ENCODE assay signal across 20 cellular contexts in genomic region chr12:93402333-93403311, GRCh38. TPM values are rescaled to one million over a fixed set of nuclear protein-coding genes. Genes with fewer than 3 reads are reported as not detected.
DNase-seq lines count a peak whose midpoint lies in the region; ATAC-seq, FAIRE-seq and TF ChIP-seq lines count a peak whose summit lies in the region.
"Had no signal": no experiment of that assay in that cellular context is flagged by ENCODE, and none has a peak within 500 bp of the region (broad histone marks: within the 10 kb centered on the region; RNA-seq: fewer than 3 reads in every experiment).

No MANE protein-coding gene starts in this region.

- no peaks in the 10 kb centered on the region for H4K20me1 ChIP-seq in HepG2 (ENCODE audit: insufficient read depth, low read length)
- no peaks in the 10 kb centered on the region; the same call in 1 of the 2 replicates for H4K20me1 ChIP-seq in K562 (replicated peaks; ENCODE audit: control insufficient read depth, insufficient read depth, low read length)

- peaks cover 11% of the 10 kb centered on the region for H3K4me1 ChIP-seq in HepG2 (ENCODE audit: insufficient read depth, low read length)
- peaks cover 0 to 18% (median 7%) of the 10 kb centered on the region in 4 donors for H3K4me1 ChIP-seq in right lobe of liver
- H3K4me1 ChIP-seq in K562 (replicated peaks in 1 of 2; ENCODE audit: control insufficient read depth in 2 of 2, insufficient read depth in 2 of 2, low read length in 2 of 2) = no peaks in the 10 kb centered on the region; a peak in 2 of 5 replicates
- peaks cover 0 to 8% of the 10 kb centered on the region in 2 donors for H3K4me1 ChIP-seq in kidney (ENCODE audit: control insufficient read depth in 1 of 2, insufficient read depth in 1 of 2, low read depth in 1 of 2, low read length in 2 of 2)
- H3K4me1 ChIP-seq: SJSA1 had no signal

- ATAC-seq in HepG2 (no peak), right lobe of liver (no peak), K562 (peak; percentile 2; the same call in 2 of the 3 replicates)
- ATAC-seq: sciatic nerve had no signal

- FAIRE-seq in HepG2 (lab: Jason Lieb, UNC) (no peak), K562 (lab: Jason Lieb, UNC) (no peak), kidney (lab: Jason Lieb, UNC) (no peak)
- FAIRE-seq: RCC 7860 had no signal

- DNase-seq in DMS79 treated with DMSO at 0.1 percent for 48 hours (lab: John Stamatoyannopoulos, UW) (peak; percentile 26), DMS79 (lab: John Stamatoyannopoulos, UW) (no peak), HepG2 (ENCODE audit: low spot score) (no peak), right lobe of liver (no peak), K562 (ENCODE audit: extremely low read depth in 1 of 4, low spot score in 3 of 4) (no peak), substantia nigra (lab: John Stamatoyannopoulos, UW) (no peak), kidney (no peak)
- peak; percentile 22 for DNase-seq in stimulated activated CD4-positive, alpha-beta T cell treated with anti-CD3 and anti-CD28 coated beads, Interleukin-4, amount 100 ng/mL, for 1 hour
- DNase-seq: COR-L47; effector memory CD4-positive, alpha-beta T cell; mammary epithelial cell; NCI-H1092 treated with DMSO at 0.1 percent for 48 hours; NCI-H2081; NCI-H510A; ovary; WERI-Rb-1 had no signal

- TF ChIP-seq CTCF in HepG2 (CRISPR knock-in tag; IDR thresholded peaks at IDR 0.05) = no peak
- no peak for TF ChIP-seq CTCF in right lobe of liver (IDR thresholded peaks at IDR 0.05)
- no peak for TF ChIP-seq CTCF in K562 (IDR thresholded peaks at IDR 0.05 in 2 of 3, conservative IDR thresholded peaks at IDR 0.05 in 1 of 3; ENCODE audit: insufficient read depth in 2 of 3, low read depth in 1 of 3, low read length in 3 of 3)
- no peak for TF ChIP-seq CTCF in kidney (IDR thresholded peaks at IDR 0.05; ENCODE audit: borderline replicate concordance, extremely low read depth, insufficient read depth)

- POLR2A ChIA-PET in HepG2 (lab: Yijun Ruan, JAX) = no interaction called here
- POLR2A ChIA-PET in K562 (lab: Yijun Ruan, JAX) = interaction anchor here (0.6 to 1.6 kb wide), 13 partner anchors 10 to 415 kb away, joined by 3 to 4 read pairs (median 3); no protein-coding TSS in a partner anchor

- H3K9ac ChIP-seq in HepG2 (ENCODE audit: insufficient read depth, low read depth, low read length) (no peak overlapping the region), K562 (ENCODE audit: insufficient read depth in 1 of 2, low read depth in 2 of 2, low read length in 2 of 2) (no peak overlapping the region), kidney (ENCODE audit: low read length in 2 of 2) (no peak overlapping the region)

- H3K4me2 ChIP-seq in HepG2 (ENCODE audit: low read depth, low read length) (no peak overlapping the region), K562 (ENCODE audit: insufficient read depth, low read length) (no peak overlapping the region)

- H3K79me2 ChIP-seq in HepG2 (ENCODE audit: insufficient read depth, low read length) = no peaks in the 10 kb centered on the region
- H3K79me2 ChIP-seq in K562 (ENCODE audit: control insufficient read depth, insufficient read depth, low read length) = peaks cover 3% of the 10 kb centered on the region

- H2AFZ ChIP-seq in HepG2 (ENCODE audit: low read length) (no peak overlapping the region), K562 (ENCODE audit: low read depth, low read length) (no peak overlapping the region)

- TF ChIP-seq EP300 in HepG2 (IDR thresholded peaks at IDR 0.05; ENCODE audit: low read depth in 2 of 2, low read length in 2 of 2) (no peak), HepG2 (CRISPR knock-in tag; IDR thresholded peaks at IDR 0.05; ENCODE audit: borderline replicate concordance) (no peak), K562 (IDR thresholded peaks at IDR 0.05; ENCODE audit: low read length) (no peak)

- CTCF ChIA-PET in HepG2 (lab: Yijun Ruan, JAX; ENCODE audit: low intra/inter-chr PET ratio, low total read pairs) = no interaction called here
- CTCF ChIA-PET in K562 (lab: Yijun Ruan, JAX; ENCODE audit: low intra/inter-chr PET ratio) = interaction anchor here (0.7 kb wide), 1 partner anchor 11 kb away, joined by 3 read pairs; no protein-coding TSS in a partner anchor

- in situ Hi-C loops in HepG2 (cut with HindIII; ENCODE audit: extremely low pct_ligation_motif_present, low pct_unique_long_range_greater_than_20kb) (loop anchor here (10.0 kb wide), 1 partner anchor 408 kb away; no protein-coding TSS in a partner anchor), K562 (cut with MboI) (loop anchor here (25.0 kb wide), 2 partner anchors 415 to 615 kb away; no protein-coding TSS in a partner anchor)

- H3K27me3 ChIP-seq in HepG2 (ENCODE audit: control insufficient read depth in 1 of 2, insufficient read depth in 2 of 2, low read length in 2 of 2) (no peaks in the 10 kb centered on the region), right lobe of liver (no peaks in the 10 kb centered on the region), K562 (ENCODE audit: control insufficient read depth in 2 of 2, insufficient read depth in 2 of 2, low read length in 2 of 2) (no peaks in the 10 kb centered on the region)
- H3K27me3 ChIP-seq: ovary, SJSA1 had no signal

- intact Hi-C loops in HepG2 (cut with micrococcal nuclease; ENCODE audit: unreplicated experiment) = no loop called here
- intact Hi-C loops in right lobe of liver (cut with DNase I) = no loop called here
- intact Hi-C loops in K562 (cut with micrococcal nuclease) = no loop called here
- intact Hi-C loops in kidney (cut with DNase I) = no loop called here

- peaks cover 6 to 19% of the 10 kb centered on the region in 2 experiments for H3K36me3 ChIP-seq in HepG2 (replicated peaks in 1 of 2; ENCODE audit: control insufficient read depth in 1 of 2, insufficient read depth in 2 of 2, low read length in 2 of 2)
- peaks cover 0 to 4% (median 0%) of the 10 kb centered on the region in 4 donors for H3K36me3 ChIP-seq in right lobe of liver
- H3K36me3 ChIP-seq in K562 (ENCODE audit: control insufficient read depth, insufficient read depth, low read length) = peaks cover 44% of the 10 kb centered on the region
- H3K36me3 ChIP-seq in kidney (ENCODE audit: control insufficient read depth in 1 of 2, insufficient read depth in 2 of 2, low read length in 2 of 2) = peaks cover 6 to 11% of the 10 kb centered on the region in 2 donors
- H3K36me3 ChIP-seq: ovary had no signal

- H3K4me3 ChIP-seq in HepG2 (replicated peaks in 1 of 3; ENCODE audit: insufficient read depth in 1 of 3, low read depth in 2 of 3, low read length in 3 of 3) (no peak overlapping the region), right lobe of liver (no peak overlapping the region), K562 (no peak overlapping the region), kidney (ENCODE audit: low read length in 2 of 2) (no peak overlapping the region)
- H3K4me3 ChIP-seq: ovary, SJSA1 had no signal

- TF ChIP-seq RAD21 in HepG2 (CRISPR knock-in tag; IDR thresholded peaks at IDR 0.05) = no peak
- no peak for TF ChIP-seq RAD21 in K562 (CRISPR knock-in tag; conservative IDR thresholded peaks at IDR 0.05 in 1 of 2, IDR thresholded peaks at IDR 0.05 in 1 of 2)

- H3K9me1 ChIP-seq in K562 (ENCODE audit: control insufficient read depth, insufficient read depth, low read length) = no peaks in the 10 kb centered on the region

- BruUV-seq in HepG2 (replicated peaks; lab: Mats Ljungman, UMichigan) (no TSS peak), K562 (replicated peaks; lab: Mats Ljungman, UMichigan) (no TSS peak)

- TF ChIP-seq POLR2A in HepG2 (IDR thresholded peaks at IDR 0.05; ENCODE audit: insufficient read depth in 1 of 2, low read depth in 2 of 2, low read length in 2 of 2) (no peak), right lobe of liver (IDR thresholded peaks at IDR 0.05) (no peak), K562 (conservative IDR thresholded peaks at IDR 0.05) (peak; percentile 37; the same call in 1 of the 2 replicates)

- whole genome bisulfite sequencing in HepG2 (ENCODE audit: low lambda C conversion rate) = 93% methylated on average over 11 of the region's 11 CpGs
- WGBS in right lobe of liver (ENCODE audit: insufficient coverage, low coverage, low lambda C conversion rate, missing lambda C conversion rate) = 78% methylated on average over 11 of the region's 11 CpGs
- WGBS in K562 (ENCODE audit: insufficient coverage, low coverage, missing lambda C conversion rate) = 86% methylated on average over 11 of the region's 11 CpGs

- H3K27ac ChIP-seq in HepG2 (ENCODE audit: extremely low read length, insufficient read depth, low read length) (no peak overlapping the region), right lobe of liver (no peak overlapping the region), K562 (ENCODE audit: extremely low read depth, low read depth, low read length) (no peak overlapping the region), substantia nigra (ENCODE audit: low read depth, low read length, poor library complexity, severe bottlenecking) (no peak overlapping the region), kidney (ENCODE audit: low read depth in 2 of 2, low read length in 2 of 2) (no peak overlapping the region)
- H3K27ac ChIP-seq: 22Rv1, ovary, SJSA1, WERI-Rb-1 had no signal

- no peaks in the 10 kb centered on the region for H3K9me3 ChIP-seq in HepG2 (ENCODE audit: low read length)
- no peaks in the 10 kb centered on the region for H3K9me3 ChIP-seq in right lobe of liver
- H3K9me3 ChIP-seq in K562 (replicated peaks; ENCODE audit: control insufficient read depth, insufficient read depth, low read depth, low read length) = no peaks in the 10 kb centered on the region
- H3K9me3 ChIP-seq in kidney (ENCODE audit: control insufficient read depth in 1 of 2, low read length in 2 of 2) = no peaks in the 10 kb centered on the region
- H3K9me3 ChIP-seq: ovary, SJSA1 had no signal

RNA-seq across cellular contexts. Expression of gene NUDT4, which starts 24.9 kb away (rescaled TPM):
- total RNA-seq in HepG2 (2016; rRNA removed; fragmentation: Illumina TruSeq; extraction: Trizol) = 70.1 and 94.9 TPM in 2 replicates
- 9.2 and 11.1 TPM in 2 replicates for total RNA-seq in HepG2 (2016; cell fraction: cytosol; rRNA removed; fragmentation: Illumina TruSeq; extraction: Trizol; ENCODE audit: low read depth)
- total RNA-seq in HepG2 (2016; cell fraction: insoluble cytoplasmic fraction; rRNA removed; fragmentation: Illumina TruSeq; extraction: Trizol) = 73.4 and 86.7 TPM in 2 replicates
- 63.9 and 68.4 TPM in 2 replicates for total RNA-seq in HepG2 (2016; cell fraction: membrane; rRNA removed; fragmentation: Illumina TruSeq; extraction: Trizol)
- total RNA-seq in HepG2 (2016; cell fraction: nucleus; rRNA removed; fragmentation: Illumina TruSeq; extraction: Trizol) = 56.8 and 60.7 TPM in 2 replicates
- 25.8 and 37.3 TPM in 2 replicates for polyA plus RNA-seq in HepG2 (2011; rRNA removed)
- 17.4 and 24.1 TPM in 2 replicates for polyA plus RNA-seq in HepG2 (2011; cell fraction: cytosol; rRNA removed)
- polyA plus RNA-seq in HepG2 (2011; cell fraction: nucleus; rRNA removed) = 7.0 and 9.4 TPM in 2 replicates
- polyA plus RNA-seq in HepG2 (2012) = 38.9 and 48.2 TPM in 2 replicates
- 8.6 and 16.4 TPM in 2 replicates for polyA plus RNA-seq in HepG2 (2016; cell fraction: cytosol; fragmentation: Illumina TruSeq; extraction: Trizol; ENCODE audit: low read depth)
- 138 and 142 TPM in 2 replicates for polyA plus RNA-seq in HepG2 (2016; cell fraction: insoluble cytoplasmic fraction; fragmentation: Illumina TruSeq; extraction: Trizol; ENCODE audit: low read depth)
- 51.0 and 63.1 TPM in 2 replicates for polyA plus RNA-seq in HepG2 (2016; cell fraction: membrane; fragmentation: Illumina TruSeq; extraction: Trizol; ENCODE audit: low read depth)
- 102 and 103 TPM in 2 replicates for polyA plus RNA-seq in HepG2 (2016; cell fraction: nucleus; fragmentation: Illumina TruSeq; extraction: Trizol; ENCODE audit: insufficient read depth, low read depth)
- 7.4 and 17.4 TPM in 2 replicates for polyA minus RNA-seq in HepG2 (2011; rRNA and poly(A)+ RNA removed; ENCODE audit: low replicate concordance)
- 36.7 and 37.5 TPM in 2 replicates for polyA minus RNA-seq in HepG2 (2011; cell fraction: cytosol; rRNA and poly(A)+ RNA removed)
- polyA minus RNA-seq in HepG2 (2011; cell fraction: nucleus; rRNA and poly(A)+ RNA removed) = 27.8 and 32.6 TPM in 2 replicates
- total RNA-seq in right lobe of liver = 10 to 100 TPM; 13.1 to 23.1 (median 20.3) TPM
- total RNA-seq in K562 (2011; cell fraction: chromatin; rRNA removed; ENCODE audit: low replicate concordance) = 29.5 and 81.9 TPM in 2 replicates
- 29.0 and 33.4 TPM in 2 replicates for total RNA-seq in K562 (2011; cell fraction: nucleolus; rRNA removed)
- 63.9 and 138 TPM in 2 replicates for total RNA-seq in K562 (2011; cell fraction: nucleoplasm; rRNA removed)
- 87.5 and 102 TPM in 2 replicates for total RNA-seq in K562 (2014; rRNA removed)
- 158 and 187 TPM in 2 replicates for total RNA-seq in K562 (2014; rRNA removed; fragmentation: Illumina TruSeq; extraction: Trizol)
- 87.4 and 99.2 TPM in 2 replicates for total RNA-seq in K562 (2015; rRNA removed; fragmentation: Illumina TruSeq; extraction: Trizol)
- 132 and 147 TPM in 2 replicates for total RNA-seq in K562 (2021)
- 112 and 164 TPM in 2 replicates for polyA plus RNA-seq in K562 (2011; rRNA removed)
- 57.9 and 68.4 TPM in 2 replicates for polyA plus RNA-seq in K562 (2011; cell fraction: cytosol; rRNA removed)
- 14.0 and 27.3 TPM in 2 replicates for polyA plus RNA-seq in K562 (2011; cell fraction: nucleus; rRNA removed)
- polyA plus RNA-seq in K562 (2012) = 64.5 and 88.2 TPM in 2 replicates
- 116 and 128 TPM in 2 replicates for polyA plus RNA-seq in K562 (2014; fragmentation: Illumina TruSeq; extraction: Trizol)
- 10 to 100 TPM; 38.1 to 60.2 TPM for polyA plus RNA-seq in K562 (2014; fragmentation: Nextera tagmentation; extraction: Ambion mirVana)
- polyA plus RNA-seq in K562 (2014; rRNA removed) = 84.6 and 94.2 TPM in 2 replicates
- 147 and 162 TPM in 2 replicates for polyA minus RNA-seq in K562 (2011; rRNA and poly(A)+ RNA removed)
- 62.3 and 75.6 TPM in 2 replicates for polyA minus RNA-seq in K562 (2011; cell fraction: cytosol; rRNA and poly(A)+ RNA removed)
- 27.5 and 37.5 TPM in 2 replicates for polyA minus RNA-seq in K562 (2011; cell fraction: nucleus; rRNA and poly(A)+ RNA removed)
- total RNA-seq in kidney = 127 TPM
- polyA plus RNA-seq in kidney (ENCODE audit: insufficient read depth, low read depth, low replicate concordance) = 104 TPM

RNA-seq across cellular contexts. Expression of gene UBE2N, which starts 39.1 kb away (rescaled TPM):
- total RNA-seq in HepG2 (2016; rRNA removed; fragmentation: Illumina TruSeq; extraction: Trizol) (197 and 317 TPM in 2 replicates), right lobe of liver (10 to 100 TPM; 22.0 to 36.2 (median 28.6) TPM), K562 (2014; rRNA removed) (189 and 218 TPM in 2 replicates), K562 (2014; rRNA removed; fragmentation: Illumina TruSeq; extraction: Trizol) (224 and 228 TPM in 2 replicates), K562 (2015; rRNA removed; fragmentation: Illumina TruSeq; extraction: Trizol) (230 and 260 TPM in 2 replicates), K562 (2021) (207 and 219 TPM in 2 replicates), kidney (84.7 TPM)
- 43.5 and 43.9 TPM in 2 replicates for total RNA-seq in HepG2 (2016; cell fraction: cytosol; rRNA removed; fragmentation: Illumina TruSeq; extraction: Trizol; ENCODE audit: low read depth)
- 195 and 339 TPM in 2 replicates for total RNA-seq in HepG2 (2016; cell fraction: insoluble cytoplasmic fraction; rRNA removed; fragmentation: Illumina TruSeq; extraction: Trizol)
- 74.6 and 87.2 TPM in 2 replicates for total RNA-seq in HepG2 (2016; cell fraction: membrane; rRNA removed; fragmentation: Illumina TruSeq; extraction: Trizol)
- 66.6 and 69.2 TPM in 2 replicates for total RNA-seq in HepG2 (2016; cell fraction: nucleus; rRNA removed; fragmentation: Illumina TruSeq; extraction: Trizol)
- polyA plus RNA-seq in HepG2 (2011; rRNA removed) (179 and 188 TPM in 2 replicates), K562 (2011; rRNA removed) (286 and 326 TPM in 2 replicates), K562 (2014; fragmentation: Illumina TruSeq; extraction: Trizol) (252 and 303 TPM in 2 replicates), K562 (2014; fragmentation: Nextera tagmentation; extraction: Ambion mirVana) (100 to 1,000 TPM; 727 to 826 TPM), K562 (2014; rRNA removed) (222 and 407 TPM in 2 replicates), kidney (ENCODE audit: insufficient read depth, low read depth, low replicate concordance) (97.3 TPM)
- polyA plus RNA-seq in HepG2 (2011; cell fraction: cytosol; rRNA removed) = 71.4 and 85.0 TPM in 2 replicates
- 21.6 and 30.5 TPM in 2 replicates for polyA plus RNA-seq in HepG2 (2011; cell fraction: nucleus; rRNA removed)
- 160 and 165 TPM in 2 replicates for polyA plus RNA-seq in HepG2 (2012)
- 41.1 and 43.9 TPM in 2 replicates for polyA plus RNA-seq in HepG2 (2016; cell fraction: cytosol; fragmentation: Illumina TruSeq; extraction: Trizol; ENCODE audit: low read depth)
- polyA plus RNA-seq in HepG2 (2016; cell fraction: insoluble cytoplasmic fraction; fragmentation: Illumina TruSeq; extraction: Trizol; ENCODE audit: low read depth) = 331 and 351 TPM in 2 replicates
- 56.6 and 65.4 TPM in 2 replicates for polyA plus RNA-seq in HepG2 (2016; cell fraction: membrane; fragmentation: Illumina TruSeq; extraction: Trizol; ENCODE audit: low read depth)
- polyA plus RNA-seq in HepG2 (2016; cell fraction: nucleus; fragmentation: Illumina TruSeq; extraction: Trizol; ENCODE audit: insufficient read depth, low read depth) = 115 and 117 TPM in 2 replicates
- 45.7 and 70.5 TPM in 2 replicates for polyA minus RNA-seq in HepG2 (2011; rRNA and poly(A)+ RNA removed; ENCODE audit: low replicate concordance)
- 70.3 and 70.8 TPM in 2 replicates for polyA minus RNA-seq in HepG2 (2011; cell fraction: cytosol; rRNA and poly(A)+ RNA removed)
- 23.6 and 30.6 TPM in 2 replicates for polyA minus RNA-seq in HepG2 (2011; cell fraction: nucleus; rRNA and poly(A)+ RNA removed)
- total RNA-seq in K562 (2011; cell fraction: chromatin; rRNA removed; ENCODE audit: low replicate concordance) = 19.7 and 39.0 TPM in 2 replicates
- 10.3 and 11.1 TPM in 2 replicates for total RNA-seq in K562 (2011; cell fraction: nucleolus; rRNA removed)
- 22.5 and 40.5 TPM in 2 replicates for total RNA-seq in K562 (2011; cell fraction: nucleoplasm; rRNA removed)
- polyA plus RNA-seq in K562 (2011; cell fraction: cytosol; rRNA removed) = 118 and 141 TPM in 2 replicates
- polyA plus RNA-seq in K562 (2011; cell fraction: nucleus; rRNA removed) = 72.6 and 99.0 TPM in 2 replicates
- polyA plus RNA-seq in K562 (2012) = 124 and 338 TPM in 2 replicates
- polyA minus RNA-seq in K562 (2011; rRNA and poly(A)+ RNA removed) = 197 and 210 TPM in 2 replicates
- 90.7 and 93.3 TPM in 2 replicates for polyA minus RNA-seq in K562 (2011; cell fraction: cytosol; rRNA and poly(A)+ RNA removed)
- polyA minus RNA-seq in K562 (2011; cell fraction: nucleus; rRNA and poly(A)+ RNA removed) = 8.3 and 15.4 TPM in 2 replicates

Comparison
In these comparisons a context has a peak if more than half of its experiments do, and no peak if none do; other contexts are left out.
1. DNase-seq: peak in DMS79 treated with DMSO at 0.1 percent for 48 hours (single experiment) and stimulated activated CD4-positive, alpha-beta T cell treated with anti-CD3 and anti-CD28 coated beads, Interleukin-4, amount 100 ng/mL, for 1 hour (single experiment); none in DMS79 (single experiment), HepG2 (single experiment), right lobe of liver (0 of 3), K562 (0 of 4), substantia nigra (0 of 49) and kidney (single experiment).